ENCODE assay signal across 20 cellular contexts in genomic region chr18:58403799-58404455, GRCh38.
"Had no signal": no experiment of that assay in that cellular context is flagged by ENCODE, and none has a peak within 500 bp of the region (broad histone marks: within the 10 kb centered on the region; RNA-seq: fewer than 3 reads in every experiment).

No MANE protein-coding gene starts in this region.

- H3K27ac Mint-ChIP-seq: activated T-cell treated with anti-CD3 and anti-CD28 coated beads, Interleukin-2, amount 50 U/mL, for 72 hours had no signal

- H3K4me3 Mint-ChIP-seq: activated naive CD8-positive, alpha-beta T cell treated with anti-CD3 and anti-CD28 coated beads, Interleukin-2, amount 10 ng/mL, durations not matched to agents 7 days and 5 days; activated T-cell treated with anti-CD3 and anti-CD28 coated beads, Interleukin-2, amount 50 U/mL, for 72 hours; stimulated activated memory B cell treated with anti-CD40 and anti-IgM and Interleukin-4, amounts not matched to agents 10 μg/mL and 1 μg/mL and 100 μg/mL, for 72 hours had no signal

- H3K27me3 ChIP-seq: left lung, ovary, tibial nerve had no signal

- H3K36me3 ChIP-seq: ovary, tibial nerve, WERI-Rb-1 had no signal

- H3K36me3 Mint-ChIP-seq: activated naive CD8-positive, alpha-beta T cell treated with anti-CD3 and anti-CD28 coated beads, Interleukin-2, amount 10 ng/mL, durations not matched to agents 7 days and 5 days; stimulated activated memory B cell treated with anti-CD40 and anti-IgM and Interleukin-4, amounts not matched to agents 10 μg/mL and 1 μg/mL and 100 μg/mL, for 72 hours had no signal

- FAIRE-seq: colon, kidney, urothelium cell line had no signal

- H3K4me1 Mint-ChIP-seq: stimulated activated memory B cell treated with anti-CD40 and anti-IgM and Interleukin-4, amounts not matched to agents 10 μg/mL and 1 μg/mL and 100 μg/mL, for 72 hours had no signal

- H3K9me3 Mint-ChIP-seq: activated naive CD8-positive, alpha-beta T cell treated with anti-CD3 and anti-CD28 coated beads, Interleukin-2, amount 10 ng/mL, durations not matched to agents 7 days and 5 days; activated T-cell treated with anti-CD3 and anti-CD28 coated beads, Interleukin-2, amount 50 U/mL, for 72 hours; stimulated activated memory B cell treated with anti-CD40 and anti-IgM and Interleukin-4, amounts not matched to agents 10 μg/mL and 1 μg/mL and 100 μg/mL, for 72 hours had no signal

- ATAC-seq: activated T-cell treated with anti-CD3 and anti-CD28 coated beads, Interleukin-2, amount 50 U/mL, for 72 hours; foreskin keratinocyte had no signal

- H3K27ac ChIP-seq: foreskin keratinocyte, left lung, ovary, WERI-Rb-1 had no signal

- H3K27me3 Mint-ChIP-seq: activated naive CD8-positive, alpha-beta T cell treated with anti-CD3 and anti-CD28 coated beads, Interleukin-2, amount 10 ng/mL, durations not matched to agents 7 days and 5 days; stimulated activated memory B cell treated with anti-CD40 and anti-IgM and Interleukin-4, amounts not matched to agents 10 μg/mL and 1 μg/mL and 100 μg/mL, for 72 hours had no signal

- H3K9me3 ChIP-seq: left lung, ovary, tibial nerve had no signal

- DNase-seq: activated CD4-positive, alpha-beta T cell treated with anti-CD3 and anti-CD28 coated beads, Interleukin-2, amount 50 U/mL, for 4 hours; activated effector memory CD4-positive, alpha-beta T cell treated with anti-CD3 and anti-CD28 coated beads, Interleukin-2, amount 50 U/mL, for 16 hours; activated naive CD8-positive, alpha-beta T cell treated with anti-CD3 and anti-CD28 coated beads, Interleukin-2, amount 10 ng/mL, durations not matched to agents 7 days and 5 days; activated T-cell treated with anti-CD3 and anti-CD28 coated beads, Interleukin-2, amount 50 U/mL, for 72 hours; amygdala; central memory CD4-positive, alpha-beta T cell; foreskin keratinocyte; kidney; ovary; stimulated activated CD4-positive, alpha-beta T cell treated with anti-CD3 and anti-CD28 coated beads, Interleukin-4, amount 100 ng/mL, for 24 hours; substantia nigra; SW 1271; T-helper 2 cell; WERI-Rb-1 had no signal

- H3K4me2 ChIP-seq: smooth muscle cell had no signal

- H3K4me3 ChIP-seq: left lung, ovary, smooth muscle cell, tibial nerve had no signal
